Comparison of ENCODE assay signal across 1 cellular context in the genomic region with DNA sequence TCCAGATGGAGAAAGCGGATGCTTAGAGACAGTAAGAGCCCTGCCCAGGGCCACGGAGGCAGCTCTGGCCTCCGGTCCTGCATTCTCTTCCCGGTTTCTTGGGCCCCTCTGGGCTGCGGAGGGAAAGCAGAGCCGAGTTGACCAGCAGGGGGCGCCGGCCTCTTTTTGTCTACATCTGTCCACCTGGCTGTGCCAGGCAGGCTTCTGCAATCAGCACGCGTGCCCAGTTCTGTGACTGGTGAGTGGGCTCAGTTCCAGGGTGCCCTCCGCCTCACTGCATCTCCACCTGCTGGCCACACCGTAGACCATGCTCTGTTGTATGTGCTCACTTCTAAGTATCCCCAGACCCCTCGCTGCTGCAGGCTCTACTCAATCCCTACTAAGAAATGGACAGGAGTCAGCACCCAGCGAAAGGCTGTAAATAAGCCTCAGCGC.
TF ChIP-seq lines count a peak whose summit lies in the region.

No MANE protein-coding gene starts in this region.

TF ChIP-seq in HepG2, 621 proteins besides CTCF, POLR2A, EP300 and RAD21 (continued from another document):
- TF ChIP-seq, protein P1, sequence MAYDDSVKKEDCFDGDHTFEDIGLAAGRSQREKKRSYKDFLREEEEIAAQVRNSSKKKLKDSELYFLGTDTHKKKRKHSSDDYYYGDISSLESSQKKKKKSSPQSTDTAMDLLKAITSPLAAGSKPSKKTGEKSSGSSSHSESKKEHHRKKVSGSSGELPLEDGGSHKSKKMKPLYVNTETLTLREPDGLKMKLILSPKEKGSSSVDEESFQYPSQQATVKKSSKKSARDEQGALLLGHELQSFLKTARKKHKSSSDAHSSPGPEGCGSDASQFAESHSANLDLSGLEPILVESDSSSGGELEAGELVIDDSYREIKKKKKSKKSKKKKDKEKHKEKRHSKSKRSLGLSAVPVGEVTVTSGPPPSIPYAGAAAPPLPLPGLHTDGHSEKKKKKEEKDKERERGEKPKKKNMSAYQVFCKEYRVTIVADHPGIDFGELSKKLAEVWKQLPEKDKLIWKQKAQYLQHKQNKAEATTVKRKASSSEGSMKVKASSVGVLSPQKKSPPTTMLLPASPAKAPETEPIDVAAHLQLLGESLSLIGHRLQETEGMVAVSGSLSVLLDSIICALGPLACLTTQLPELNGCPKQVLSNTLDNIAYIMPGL (CRISPR knock-in tag; IDR thresholded peaks at IDR 0.05; ENCODE audit: borderline replicate concordance in 1 of 2, low read depth in 1 of 2) = peak in 1 of 2 experiments; percentile 48; a peak in 1 of 4 replicates
- 0 out of 2 replicates have a peak, but pooled peaks have one; percentile 18 for TF ChIP-seq THAP11 (CRISPR knock-in tag; IDR thresholded peaks at IDR 0.05)
- 0 out of 2 replicates have a peak, but pooled peaks have one; percentile 44 for TF ChIP-seq ARNT2 (CRISPR knock-in tag; IDR thresholded peaks at IDR 0.05; ENCODE audit: low read depth)
- 0 out of 2 replicates have a peak, but pooled peaks have one; percentile 9 for TF ChIP-seq BHLHE40 (IDR thresholded peaks at IDR 0.05; ENCODE audit: low read length)
- 0 out of 2 replicates have a peak, but pooled peaks have one; percentile 22 for TF ChIP-seq SIX4 (CRISPR knock-in tag; IDR thresholded peaks at IDR 0.05)
- peak; percentile 40; the same call in 1 of the 2 replicates for TF ChIP-seq ZNF605 (CRISPR knock-in tag; IDR thresholded peaks at IDR 0.05)
- TF ChIP-seq, protein P2, sequence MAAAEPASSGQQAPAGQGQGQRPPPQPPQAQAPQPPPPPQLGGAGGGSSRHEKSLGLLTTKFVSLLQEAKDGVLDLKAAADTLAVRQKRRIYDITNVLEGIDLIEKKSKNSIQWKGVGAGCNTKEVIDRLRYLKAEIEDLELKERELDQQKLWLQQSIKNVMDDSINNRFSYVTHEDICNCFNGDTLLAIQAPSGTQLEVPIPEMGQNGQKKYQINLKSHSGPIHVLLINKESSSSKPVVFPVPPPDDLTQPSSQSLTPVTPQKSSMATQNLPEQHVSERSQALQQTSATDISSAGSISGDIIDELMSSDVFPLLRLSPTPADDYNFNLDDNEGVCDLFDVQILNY (CRISPR knock-in tag; conservative IDR thresholded peaks at IDR 0.05) = no peak
- TF ChIP-seq ZMYM4 (CRISPR knock-in tag; IDR thresholded peaks at IDR 0.05) = no peak
- no peak for TF ChIP-seq FOXA1 (IDR thresholded peaks at IDR 0.05)
- TF ChIP-seq FOXA1 (CRISPR knock-in tag; IDR thresholded peaks at IDR 0.05) = 0 out of 2 replicates have a peak, but pooled peaks have one; percentile 21
- TF ChIP-seq, protein P3, sequence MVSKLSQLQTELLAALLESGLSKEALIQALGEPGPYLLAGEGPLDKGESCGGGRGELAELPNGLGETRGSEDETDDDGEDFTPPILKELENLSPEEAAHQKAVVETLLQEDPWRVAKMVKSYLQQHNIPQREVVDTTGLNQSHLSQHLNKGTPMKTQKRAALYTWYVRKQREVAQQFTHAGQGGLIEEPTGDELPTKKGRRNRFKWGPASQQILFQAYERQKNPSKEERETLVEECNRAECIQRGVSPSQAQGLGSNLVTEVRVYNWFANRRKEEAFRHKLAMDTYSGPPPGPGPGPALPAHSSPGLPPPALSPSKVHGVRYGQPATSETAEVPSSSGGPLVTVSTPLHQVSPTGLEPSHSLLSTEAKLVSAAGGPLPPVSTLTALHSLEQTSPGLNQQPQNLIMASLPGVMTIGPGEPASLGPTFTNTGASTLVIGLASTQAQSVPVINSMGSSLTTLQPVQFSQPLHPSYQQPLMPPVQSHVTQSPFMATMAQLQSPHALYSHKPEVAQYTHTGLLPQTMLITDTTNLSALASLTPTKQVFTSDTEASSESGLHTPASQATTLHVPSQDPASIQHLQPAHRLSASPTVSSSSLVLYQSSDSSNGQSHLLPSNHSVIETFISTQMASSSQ (IDR thresholded peaks at IDR 0.05; ENCODE audit: low read depth) = no peak
- TF ChIP-seq, protein P3 (CRISPR knock-in tag; IDR thresholded peaks at IDR 0.05; ENCODE audit: borderline replicate concordance) = 0 out of 2 replicates have a peak, but pooled peaks have one; percentile 24
- TF ChIP-seq SMAD3 (CRISPR knock-in tag; IDR thresholded peaks at IDR 0.05) = peak; percentile 57; the same call in 1 of the 2 replicates
- TF ChIP-seq, protein P4, sequence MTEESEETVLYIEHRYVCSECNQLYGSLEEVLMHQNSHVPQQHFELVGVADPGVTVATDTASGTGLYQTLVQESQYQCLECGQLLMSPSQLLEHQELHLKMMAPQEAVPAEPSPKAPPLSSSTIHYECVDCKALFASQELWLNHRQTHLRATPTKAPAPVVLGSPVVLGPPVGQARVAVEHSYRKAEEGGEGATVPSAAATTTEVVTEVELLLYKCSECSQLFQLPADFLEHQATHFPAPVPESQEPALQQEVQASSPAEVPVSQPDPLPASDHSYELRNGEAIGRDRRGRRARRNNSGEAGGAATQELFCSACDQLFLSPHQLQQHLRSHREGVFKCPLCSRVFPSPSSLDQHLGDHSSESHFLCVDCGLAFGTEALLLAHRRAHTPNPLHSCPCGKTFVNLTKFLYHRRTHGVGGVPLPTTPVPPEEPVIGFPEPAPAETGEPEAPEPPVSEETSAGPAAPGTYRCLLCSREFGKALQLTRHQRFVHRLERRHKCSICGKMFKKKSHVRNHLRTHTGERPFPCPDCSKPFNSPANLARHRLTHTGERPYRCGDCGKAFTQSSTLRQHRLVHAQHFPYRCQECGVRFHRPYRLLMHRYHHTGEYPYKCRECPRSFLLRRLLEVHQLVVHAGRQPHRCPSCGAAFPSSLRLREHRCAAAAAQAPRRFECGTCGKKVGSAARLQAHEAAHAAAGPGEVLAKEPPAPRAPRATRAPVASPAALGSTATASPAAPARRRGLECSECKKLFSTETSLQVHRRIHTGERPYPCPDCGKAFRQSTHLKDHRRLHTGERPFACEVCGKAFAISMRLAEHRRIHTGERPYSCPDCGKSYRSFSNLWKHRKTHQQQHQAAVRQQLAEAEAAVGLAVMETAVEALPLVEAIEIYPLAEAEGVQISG (CRISPR knock-in tag; IDR thresholded peaks at IDR 0.05) = peak; percentile 30; the same call in 1 of the 2 replicates
- no peak for TF ChIP-seq MYC (CRISPR knock-in tag; IDR thresholded peaks at IDR 0.05; ENCODE audit: borderline replicate concordance)
- peak; percentile 70 for TF ChIP-seq SMC3 (IDR thresholded peaks at IDR 0.05; ENCODE audit: low read length)
- no peak for TF ChIP-seq ZNF510 (CRISPR knock-in tag; IDR thresholded peaks at IDR 0.05; ENCODE audit: low read depth)
- TF ChIP-seq NCOA5 (CRISPR knock-in tag; IDR thresholded peaks at IDR 0.05) = no peak
- 0 out of 2 replicates have a peak, but pooled peaks have one; percentile 32 for TF ChIP-seq ZSCAN29 (CRISPR knock-in tag; conservative IDR thresholded peaks at IDR 0.05)
